Comparison of ENCODE assay signal across 8 cellular contexts in the genomic region with DNA sequence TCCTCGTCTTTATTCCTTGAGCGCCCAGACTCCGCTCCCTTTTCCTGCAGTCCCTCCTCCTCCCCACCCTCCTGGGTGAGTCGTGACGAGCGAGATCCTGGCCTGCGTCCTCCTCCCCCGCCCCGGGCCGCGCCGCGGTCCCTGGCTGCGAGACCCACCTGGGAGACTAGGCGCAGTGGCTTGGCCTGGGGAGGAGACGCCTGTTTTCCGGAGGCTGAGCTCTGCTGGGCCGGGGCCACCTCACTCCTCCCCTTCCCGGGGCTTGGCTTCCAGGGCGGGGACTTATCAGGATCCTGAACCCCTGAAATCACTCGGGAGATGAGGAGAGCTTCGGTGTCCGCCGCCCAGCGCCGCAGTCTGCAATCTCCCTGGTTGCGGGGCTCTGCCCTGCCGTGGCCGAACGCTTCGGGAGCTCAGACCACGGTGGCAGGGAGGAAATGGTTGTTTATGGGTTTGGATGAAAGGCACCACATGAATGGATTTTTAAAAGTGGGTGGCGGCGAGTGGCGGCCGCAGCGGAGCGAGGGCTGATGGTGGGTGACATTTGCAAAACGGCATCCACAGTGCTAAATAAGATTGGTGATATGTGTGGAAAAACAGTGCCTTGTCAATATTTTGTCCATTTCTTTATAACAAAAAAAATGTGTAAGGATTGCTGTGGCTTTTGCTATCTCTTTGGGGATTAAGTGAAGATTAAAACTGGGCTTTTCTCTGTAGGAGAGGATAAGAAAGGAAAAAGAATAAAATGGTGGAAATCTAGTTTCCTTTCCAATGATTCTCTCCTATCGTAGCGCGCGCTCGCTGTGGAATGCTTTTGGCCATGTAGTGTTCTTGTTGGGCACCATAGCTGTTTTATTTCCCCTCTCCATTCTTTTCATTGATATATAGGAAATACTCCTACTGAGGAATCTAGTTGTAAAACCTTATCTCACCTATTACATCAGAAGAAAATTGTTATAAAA. TPM values are rescaled to one million over a fixed set of nuclear protein-coding genes. Genes with fewer than 3 reads are reported as not detected.
DNase-seq lines count a peak whose midpoint lies in the region; ATAC-seq and TF ChIP-seq lines count a peak whose summit lies in the region.

No MANE protein-coding gene starts in this region.

- peak; percentile 78 for DNase-seq in EH (ENCODE audit: low read depth)
- peak; percentile 62 for DNase-seq in NCI-H510A (lab: John Stamatoyannopoulos, UW)
- peak; percentile 15 for DNase-seq in activated T-cell treated with anti-CD3 and anti-CD28 coated beads for 48 hours (ENCODE audit: low read depth)
- no peak for DNase-seq in epithelial cell of prostate (ENCODE audit: low read depth, low spot score)
- DNase-seq in mucosa of descending colon = peak; percentile 53 to 70 (median 65)
- no peak for DNase-seq in NCI-H1048 (lab: John Stamatoyannopoulos, UW)
- DNase-seq in NCI-H446 treated with DMSO at 0.1 percent for 48 hours (lab: John Stamatoyannopoulos, UW) = no peak

- intact Hi-C loops in mucosa of descending colon (cut with DNase I, micrococcal nuclease) = no loop called here

- peak; percentile 11 for ATAC-seq in mucosa of descending colon

- H3K9me3 ChIP-seq in mucosa of descending colon (no peaks in the 10 kb centered on the region), stomach smooth muscle (ENCODE audit: control insufficient read depth in 2 of 2, low read length in 2 of 2) (no peaks in the 10 kb centered on the region)

- TF ChIP-seq CTCF in mucosa of descending colon (IDR thresholded peaks at IDR 0.05) = no peak

- H3K9ac ChIP-seq in stomach smooth muscle (ENCODE audit: low read length in 2 of 2) = peak overlapping the region; percentile 67 to 71

- H3K27me3 ChIP-seq in stomach smooth muscle (ENCODE audit: control insufficient read depth in 1 of 2, insufficient read depth in 2 of 2, low read length in 2 of 2) = peaks cover 2 to 3% of the 10 kb centered on the region in 2 donors

- H3K4me1 ChIP-seq in mucosa of descending colon (ENCODE audit: low read depth) = peaks cover 9% of the 10 kb centered on the region
- peaks cover 16% of the 10 kb centered on the region for H3K4me1 ChIP-seq in stomach smooth muscle (ENCODE audit: control insufficient read depth, insufficient read depth, low read length)

- H3K4me3 ChIP-seq in mucosa of descending colon (no peak overlapping the region), stomach smooth muscle (ENCODE audit: low read length in 2 of 2) (peak overlapping the region; percentile 56 to 82)

- H3K27ac ChIP-seq in epithelial cell of prostate (peak overlapping the region; percentile 24), stomach smooth muscle (ENCODE audit: low read length) (peak overlapping the region; percentile 18)

- no peaks in the 10 kb centered on the region for H3K36me3 ChIP-seq in mucosa of descending colon (ENCODE audit: low read depth)
- H3K36me3 ChIP-seq in stomach smooth muscle (ENCODE audit: control insufficient read depth in 2 of 2, insufficient read depth in 2 of 2, low read length in 2 of 2) = no peaks in the 10 kb centered on the region

RNA-seq across cellular contexts. Expression of gene STXBP1, which starts 1.2 kb away (rescaled TPM):
- total RNA-seq in mucosa of descending colon = 10 to 100 TPM; 11.8 to 37.1 (median 17.1) TPM

Comparison
In these comparisons a context has a peak if more than half of its experiments do, and no peak if none do; other contexts are left out.
1. DNase-seq: peak in EH (single experiment), NCI-H510A (single experiment), activated T-cell treated with anti-CD3 and anti-CD28 coated beads for 48 hours (single experiment) and mucosa of descending colon (3 of 3); none in epithelial cell of prostate (single experiment), NCI-H1048 (single experiment) and NCI-H446 treated with DMSO at 0.1 percent for 48 hours (single experiment).